ENCODE assay signal across 9 cellular contexts in genomic region chr1:61453111-61453961, GRCh38.
DNase-seq lines count a peak whose midpoint lies in the region; ATAC-seq and TF ChIP-seq lines count a peak whose summit lies in the region.
"Had no signal": no experiment of that assay in that cellular context is flagged by ENCODE, and none has a peak within 500 bp of the region (broad histone marks: within the 10 kb centered on the region; RNA-seq: fewer than 3 reads in every experiment).

No MANE protein-coding gene starts in this region.

- no peak overlapping the region for H3K4me3 Mint-ChIP-seq in CD4-positive, alpha-beta T cell
- no peak overlapping the region for H3K4me3 Mint-ChIP-seq in naive B cell
- H3K4me3 Mint-ChIP-seq: activated naive CD8-positive, alpha-beta T cell had no signal

- H3K9me3 Mint-ChIP-seq in CD4-positive, alpha-beta T cell, result no peaks in the 10 kb centered on the region
- no peaks in the 10 kb centered on the region for H3K9me3 Mint-ChIP-seq in naive B cell

- H3K9me2 ChIP-seq in OCI-LY7 (ENCODE audit: insufficient read depth, low read length), result no peaks in the 10 kb centered on the region

- peak; percentile 43 to 63 (median 52) for DNase-seq in CD4-positive, alpha-beta T cell
- DNase-seq in HuH-7.5 (ENCODE audit: low spot score), result peak; percentile 34
- peak; percentile 69 for DNase-seq in OCI-LY7 (ENCODE audit: low spot score)
- DNase-seq in activated T-cell treated with anti-CD3 and anti-CD28 coated beads for 24 hours (ENCODE audit: low read depth), result peak; percentile 54
- peak; percentile 34 for DNase-seq in naive B cell
- DNase-seq in stimulated activated CD8-positive, alpha-beta memory T cell treated with anti-CD3 and anti-CD28 coated beads, Interleukin-7, amount 100 ng/mL, for 4 hours (ENCODE audit: low read depth in 2 of 2), result peak; percentile 50 to 55

- H3K4me1 ChIP-seq in OCI-LY7 (ENCODE audit: insufficient read depth, low read length, poor library complexity, severe bottlenecking), result peaks cover 6% of the 10 kb centered on the region

- peak; percentile 81 for ATAC-seq in CD4-positive, alpha-beta T cell (ENCODE audit: poor library complexity)
- peak; percentile 84 for ATAC-seq in GM21381 (IDR thresholded peaks at IDR 0.05; ENCODE audit: unreplicated experiment)
- ATAC-seq in esophagus mucosa, result peak; percentile 87
- peak; percentile 76 to 84 for ATAC-seq in naive B cell (ENCODE audit: low read depth in 2 of 2)

- H3K4me3 ChIP-seq in OCI-LY7 (ENCODE audit: low read depth, low read length, poor library complexity, severe bottlenecking), result no peak overlapping the region

- no peaks in the 10 kb centered on the region for H3K36me3 ChIP-seq in OCI-LY7 (ENCODE audit: insufficient read depth, low read length)

- peak overlapping the region; percentile 4; the same call in 1 of the 2 replicates for H2AFZ ChIP-seq in OCI-LY7 (ENCODE audit: low read length)

- H3K36me3 Mint-ChIP-seq in CD4-positive, alpha-beta T cell (ENCODE audit: low read depth), result no peaks in the 10 kb centered on the region
- no peaks in the 10 kb centered on the region for H3K36me3 Mint-ChIP-seq in naive B cell

- no peak overlapping the region for H3K27ac ChIP-seq in CD4-positive, alpha-beta T cell (ENCODE audit: low read depth, low read length)
- H3K27ac ChIP-seq in OCI-LY7 (ENCODE audit: low read depth, low read length, poor library complexity, severe bottlenecking), result no peak overlapping the region

- BruUV-seq in OCI-LY7 (replicated peaks; lab: Mats Ljungman, UMichigan), result no TSS peak

- H3K27me3 Mint-ChIP-seq in CD4-positive, alpha-beta T cell, result no peaks in the 10 kb centered on the region
- H3K27me3 Mint-ChIP-seq in naive B cell, result peaks cover 0 to 10% (median 6%) of the 10 kb centered on the region in 3 donors
- H3K27me3 Mint-ChIP-seq: activated naive CD8-positive, alpha-beta T cell had no signal

- intact Hi-C loops in CD4-positive, alpha-beta T cell (cut with DNase I, micrococcal nuclease), result loop anchor here (1.0 to 5.0 kb wide), 9 partner anchors 399 to 1481 kb away; no protein-coding TSS in a partner anchor
- intact Hi-C loops in OCI-LY7 (cut with micrococcal nuclease; ENCODE audit: unreplicated experiment), result loop anchor here (1.0 to 5.0 kb wide), 4 partner anchors 403 to 1481 kb away; no protein-coding TSS in a partner anchor

- peak overlapping the region; percentile 3 for H3K27ac Mint-ChIP-seq in CD4-positive, alpha-beta T cell
- peak overlapping the region in 3 of 6 donors; percentile 4 to 60 (median 41) for H3K27ac Mint-ChIP-seq in naive B cell
- H3K27ac Mint-ChIP-seq: activated naive CD8-positive, alpha-beta T cell had no signal

- no peaks in the 10 kb centered on the region for H3K79me2 ChIP-seq in OCI-LY7 (ENCODE audit: insufficient read depth, low read depth, low read length)

- peak overlapping the region; percentile 30; the same call in 1 of the 2 replicates for H3K4me2 ChIP-seq in OCI-LY7 (ENCODE audit: low read length)

- peaks cover 12% of the 10 kb centered on the region for H3K4me1 Mint-ChIP-seq in CD4-positive, alpha-beta T cell (ENCODE audit: low read depth)
- H3K4me1 Mint-ChIP-seq in naive B cell, result peaks cover 0 to 11% (median 5%) of the 10 kb centered on the region in 3 donors

- no peaks in the 10 kb centered on the region for H3K27me3 ChIP-seq in CD4-positive, alpha-beta T cell (ENCODE audit: control insufficient read depth, insufficient read depth, low read length)

- H3K9me3 ChIP-seq in CD4-positive, alpha-beta T cell (ENCODE audit: control insufficient read depth, low read length), result no peaks in the 10 kb centered on the region
- no peaks in the 10 kb centered on the region for H3K9me3 ChIP-seq in OCI-LY7 (ENCODE audit: low read length)

- CTCF ChIA-PET in CD4-positive, alpha-beta T cell (lab: Charles Lee), result interaction anchor here (0.6 to 2.0 kb wide), 9 partner anchors 20 to 1487 kb away, joined by 3 to 14 read pairs (median 3); no protein-coding TSS in a partner anchor
- CTCF ChIA-PET in OCI-LY7 (lab: Charles Lee; ENCODE audit: unreplicated experiment), result interaction anchor here (0.6 kb wide), 1 partner anchor 403 kb away, joined by 3 read pairs; no protein-coding TSS in a partner anchor

- no peaks in the 10 kb centered on the region for H4K20me1 ChIP-seq in OCI-LY7 (ENCODE audit: insufficient read depth, low read length)

- TF ChIP-seq CTCF in CD4-positive, alpha-beta T cell (IDR thresholded peaks at IDR 0.05), result peak; percentile 69
- TF ChIP-seq CTCF in OCI-LY7 (conservative IDR thresholded peaks at IDR 0.05; ENCODE audit: low read length), result peak; percentile 87

- POLR2A ChIA-PET in CD4-positive, alpha-beta T cell (lab: Charles Lee), result interaction anchor here (2.1 kb wide), 1 partner anchor 403 kb away, joined by 10 read pairs; no protein-coding TSS in a partner anchor
- POLR2A ChIA-PET in OCI-LY7 (lab: Charles Lee), result interaction anchor here (0.6 kb wide), 1 partner anchor 310 kb away, joined by 5 read pairs; no protein-coding TSS in a partner anchor
